In genomic region chr1:117758444-117759316, GRCh38 we compare ENCODE assay signal across 8 cellular contexts.
DNase-seq lines count a peak whose midpoint lies in the region; ATAC-seq and TF ChIP-seq lines count a peak whose summit lies in the region.

No MANE protein-coding gene starts in this region.

- no peaks in the 10 kb centered on the region for H3K36me3 ChIP-seq in lower lobe of right lung

- POLR2A ChIA-PET in activated CD4-positive, alpha-beta T cell treated with anti-CD3 and anti-CD28 coated beads, Interleukin-2, amount 10 ng/mL, durations not matched to agents 7 days and 5 days (lab: Charles Lee) = no interaction called here

- H3K36me3 Mint-ChIP-seq in activated CD4-positive, alpha-beta T cell treated with anti-CD3 and anti-CD28 coated beads, Interleukin-2, amount 10 ng/mL, durations not matched to agents 7 days and 5 days (ENCODE audit: low read depth) = no peaks in the 10 kb centered on the region

- H3K27ac Mint-ChIP-seq in activated CD4-positive, alpha-beta T cell treated with anti-CD3 and anti-CD28 coated beads, Interleukin-2, amount 10 ng/mL, durations not matched to agents 7 days and 5 days = no peak overlapping the region

- peaks cover 17% of the 10 kb centered on the region for H3K4me1 ChIP-seq in lower lobe of right lung

- in situ Hi-C loops in ACHN (cut with HindIII; ENCODE audit: low pct_ligation_motif_present, low pct_unique_long_range_greater_than_20kb, low sequenced_read_pairs) = no loop called here

- CTCF ChIA-PET in activated CD4-positive, alpha-beta T cell treated with anti-CD3 and anti-CD28 coated beads, Interleukin-2, amount 10 ng/mL, durations not matched to agents 7 days and 5 days (lab: Charles Lee) = interaction anchor here (0.8 to 2.6 kb wide), 11 partner anchors 15 to 246 kb away, joined by 3 to 26 read pairs (median 4); no protein-coding TSS in a partner anchor

- peaks cover 32% of the 10 kb centered on the region for H3K27me3 Mint-ChIP-seq in activated CD4-positive, alpha-beta T cell treated with anti-CD3 and anti-CD28 coated beads, Interleukin-2, amount 10 ng/mL, durations not matched to agents 7 days and 5 days

- DNase-seq in ACHN (peak; percentile 73), NCI-H510A (lab: John Stamatoyannopoulos, UW) (peak; percentile 53), dermis microvascular lymphatic vessel endothelial cell (ENCODE audit: low read depth in 2 of 2) (peak; percentile 61 to 85), lower lobe of right lung (peak; percentile 58)
- peak; percentile 72 for DNase-seq in activated CD4-positive, alpha-beta T cell treated with anti-CD3 and anti-CD28 coated beads, Interleukin-2, amount 10 ng/mL, durations not matched to agents 7 days and 5 days
- DNase-seq in stimulated activated CD4-positive, alpha-beta T cell treated with anti-CD3 and anti-CD28 coated beads, TNF-alpha, amount 100 ng/mL, for 1 hour (ENCODE audit: low read depth in 3 of 3, low spot score in 1 of 3) = peak; percentile 24 to 42 (median 38)

- intact Hi-C loops in lower lobe of right lung (cut with DNase I) = loop anchor here (10.0 kb wide), 1 partner anchor 224 kb away; no protein-coding TSS in a partner anchor

- ATAC-seq in GM18867 (IDR thresholded peaks at IDR 0.05; ENCODE audit: unreplicated experiment) = peak; percentile 69
- ATAC-seq in HG03378 (IDR thresholded peaks at IDR 0.05; ENCODE audit: unreplicated experiment) = peak; percentile 90
- ATAC-seq in lower lobe of right lung = peak; percentile 93

- TF ChIP-seq CTCF in lower lobe of right lung (IDR thresholded peaks at IDR 0.05) = peak; percentile 89

- H3K9me3 ChIP-seq in lower lobe of right lung = no peaks in the 10 kb centered on the region

- peak overlapping the region; percentile 47 for H3K4me3 ChIP-seq in lower lobe of right lung

- H3K4me3 Mint-ChIP-seq in activated CD4-positive, alpha-beta T cell treated with anti-CD3 and anti-CD28 coated beads, Interleukin-2, amount 10 ng/mL, durations not matched to agents 7 days and 5 days = peak overlapping the region; percentile 37

- H3K27me3 ChIP-seq in lower lobe of right lung (ENCODE audit: low read depth) = peaks cover 10% of the 10 kb centered on the region

- no peak overlapping the region for H3K27ac ChIP-seq in lower lobe of right lung

- no peaks in the 10 kb centered on the region for H3K9me3 Mint-ChIP-seq in activated CD4-positive, alpha-beta T cell treated with anti-CD3 and anti-CD28 coated beads, Interleukin-2, amount 10 ng/mL, durations not matched to agents 7 days and 5 days

- peaks cover 7% of the 10 kb centered on the region for H3K4me1 Mint-ChIP-seq in activated CD4-positive, alpha-beta T cell treated with anti-CD3 and anti-CD28 coated beads, Interleukin-2, amount 10 ng/mL, durations not matched to agents 7 days and 5 days
